31 cellular contexts compared by ENCODE assay signal in the genomic region with DNA sequence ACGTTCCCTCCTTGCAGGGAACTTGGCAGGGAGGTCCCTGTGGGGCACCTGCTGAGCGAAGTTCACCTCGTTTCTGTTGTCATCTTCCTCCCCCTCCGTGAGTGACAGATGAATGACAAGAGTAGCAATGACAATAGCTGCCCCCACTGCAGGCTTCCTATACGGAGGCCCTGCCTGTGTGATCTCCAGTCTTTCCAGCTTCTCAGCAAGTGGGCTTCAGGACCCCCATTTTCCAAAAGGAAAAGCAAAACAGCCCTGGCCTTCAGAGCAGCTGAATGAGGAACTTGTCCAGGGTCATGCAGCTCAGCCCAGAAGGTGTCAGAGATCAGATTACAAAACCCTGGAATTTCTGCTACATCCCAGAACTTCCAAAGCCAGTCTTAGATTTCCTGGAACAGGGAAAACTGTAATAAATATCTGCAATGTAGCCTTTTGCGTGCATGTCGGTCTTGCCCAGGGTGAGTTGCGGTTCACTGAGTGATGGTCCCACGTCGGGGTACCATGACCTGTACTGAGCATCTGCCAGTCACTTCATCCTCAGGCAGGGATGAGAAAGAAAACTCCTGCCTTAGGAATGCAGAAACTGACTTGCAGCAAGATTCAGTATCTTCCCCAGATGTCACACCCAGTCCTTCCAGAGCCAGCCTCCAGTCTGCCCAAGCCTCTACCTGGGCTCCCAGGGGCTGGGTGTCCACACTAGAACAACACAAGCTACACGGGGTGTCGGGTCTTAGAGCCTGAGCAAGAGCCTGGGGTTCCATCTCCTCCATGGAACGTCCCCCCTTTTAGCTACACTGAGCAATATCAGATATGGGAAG.
DNase-seq lines count a peak whose midpoint lies in the region; ATAC-seq, FAIRE-seq and TF ChIP-seq lines count a peak whose summit lies in the region.
"Had no signal": no experiment of that assay in that cellular context is flagged by ENCODE, and none has a peak within 500 bp of the region (broad histone marks: within the 10 kb centered on the region; RNA-seq: fewer than 3 reads in every experiment).

No MANE protein-coding gene starts in this region.

- BruUV-seq in HepG2 (replicated peaks; lab: Mats Ljungman, UMichigan): no TSS peak

- H3K4me1 Mint-ChIP-seq in H9: peaks cover 62 to 74% of the 10 kb centered on the region in 2 experiments
- H3K4me1 Mint-ChIP-seq: activated CD4-positive, alpha-beta T cell treated with anti-CD3 and anti-CD28 coated beads, Interleukin-2, amount 10 ng/mL, durations not matched to agents 7 days and 5 days; CD4-positive, CD25-positive, alpha-beta regulatory T cell; IgD-negative memory B cell; naive B cell had no signal

- H4K8ac ChIP-seq in H9 (replicated peaks; ENCODE audit: insufficient read length, low read depth, low read length): no peak overlapping the region

- H3K4me2 ChIP-seq in H9 (ENCODE audit: insufficient read depth, insufficient read length, low read length) (peak overlapping the region; percentile 8), HepG2 (ENCODE audit: low read depth, low read length) (peak overlapping the region; percentile 50)

- H2BK120ac ChIP-seq in H9 (ENCODE audit: low read depth, low read length, poor library complexity, severe bottlenecking): no peak overlapping the region

- H3K79me1 ChIP-seq in H9 (ENCODE audit: insufficient read depth, low read depth, low read length, poor library complexity, severe bottlenecking): no peaks in the 10 kb centered on the region

- no peak for TF ChIP-seq CTCF in H9 (conservative IDR thresholded peaks at IDR 0.05)
- TF ChIP-seq CTCF in coronary artery (IDR thresholded peaks at IDR 0.05): no peak
- no peak for TF ChIP-seq CTCF in HepG2 (CRISPR knock-in tag; IDR thresholded peaks at IDR 0.05)

- H3K56ac ChIP-seq in H9 (ENCODE audit: insufficient read length, low read depth, low read length): no peak overlapping the region

- no peak for TF ChIP-seq RAD21 in HepG2 (CRISPR knock-in tag; IDR thresholded peaks at IDR 0.05)

- H3K18ac ChIP-seq in H9 (ENCODE audit: insufficient read length, low read depth, low read length): peak overlapping the region; percentile 88

- H3T11ph ChIP-seq in H9 (ENCODE audit: low read length): no peak overlapping the region

- H3K4me3 Mint-ChIP-seq in H9: peak overlapping the region; percentile 41 to 71; a peak in 3 of 5 replicates
- H3K4me3 Mint-ChIP-seq: activated CD4-positive, alpha-beta T cell treated with anti-CD3 and anti-CD28 coated beads, Interleukin-2, amount 10 ng/mL, durations not matched to agents 7 days and 5 days; activated naive CD4-positive, alpha-beta T cell treated with anti-CD3 and anti-CD28 coated beads for 36 hours; CD4-positive, CD25-positive, alpha-beta regulatory T cell; HFFc6; IgD-negative memory B cell had no signal

- no peak overlapping the region for H2BK20ac ChIP-seq in H9 (ENCODE audit: low read depth, low read length, poor library complexity, severe bottlenecking)

- H3K23me2 ChIP-seq in H9 (ENCODE audit: insufficient read length, low read depth, low read length, poor library complexity, severe bottlenecking): peaks cover 6% of the 10 kb centered on the region

- H4K5ac ChIP-seq in H9 (ENCODE audit: insufficient read length, low read depth, low read length): no peak overlapping the region

- in situ Hi-C loops in HepG2 (cut with HindIII; ENCODE audit: extremely low pct_ligation_motif_present, low pct_unique_long_range_greater_than_20kb): no loop called here

- no peaks in the 10 kb centered on the region for H3K9me3 Mint-ChIP-seq in H9
- H3K9me3 Mint-ChIP-seq: activated CD4-positive, alpha-beta T cell treated with anti-CD3 and anti-CD28 coated beads, Interleukin-2, amount 10 ng/mL, durations not matched to agents 7 days and 5 days; activated naive CD4-positive, alpha-beta T cell treated with anti-CD3 and anti-CD28 coated beads for 36 hours; IgD-negative memory B cell had no signal

- no peak for FAIRE-seq in HepG2 (lab: Jason Lieb, UNC)
- FAIRE-seq: bronchial epithelial cell, D721Med, pancreas had no signal

- H2BK5ac ChIP-seq in H9 (ENCODE audit: insufficient read length, low read length): no peak overlapping the region

- ATAC-seq in HepG2 (peak; percentile 35; the same call in 2 of the 3 replicates), sciatic nerve (peak; percentile 67), esophagus mucosa (no peak), HG02973 (IDR thresholded peaks at IDR 0.05; ENCODE audit: unreplicated experiment) (no peak)
- ATAC-seq: heart right ventricle had no signal

- H3K79me2 ChIP-seq in H9 (ENCODE audit: insufficient read depth, low read length) (no peaks in the 10 kb centered on the region), HepG2 (ENCODE audit: insufficient read depth, low read length) (no peaks in the 10 kb centered on the region)

- no peaks in the 10 kb centered on the region for H3K36me3 Mint-ChIP-seq in H9 (ENCODE audit: insufficient read depth in 1 of 3, low read depth in 3 of 3)
- H3K36me3 Mint-ChIP-seq: CD4-positive, CD25-positive, alpha-beta regulatory T cell; naive B cell had no signal

- H4K20me1 ChIP-seq in H9 (ENCODE audit: control insufficient read depth, insufficient read depth, insufficient read length): no peaks in the 10 kb centered on the region
- peaks cover 18% of the 10 kb centered on the region; the same call in 1 of the 2 replicates for H4K20me1 ChIP-seq in HepG2 (ENCODE audit: insufficient read depth, low read length)

- intact Hi-C loops in HepG2 (cut with micrococcal nuclease; ENCODE audit: unreplicated experiment) (no loop called here), sciatic nerve (cut with DNase I) (no loop called here)

- POLR2A ChIA-PET in HepG2 (lab: Yijun Ruan, JAX): no interaction called here

- H3K9me3 ChIP-seq in H9 (ENCODE audit: control insufficient read depth, low read depth, low read length) (no peaks in the 10 kb centered on the region), HepG2 (ENCODE audit: low read length) (no peaks in the 10 kb centered on the region)
- H3K9me3 ChIP-seq: colonic mucosa, esophagus muscularis mucosa, heart right ventricle, pancreas had no signal

- DNase-seq in H9 (no peak), coronary artery (ENCODE audit: low spot score) (peak; percentile 38), HepG2 (ENCODE audit: low spot score) (no peak), sciatic nerve (ENCODE audit: low spot score) (no peak), GM19240 (ENCODE audit: insufficient read length, low spot score) (no peak)
- DNase-seq: activated CD4-positive, alpha-beta T cell treated with anti-CD3 and anti-CD28 coated beads, Interleukin-2, amount 10 ng/mL, durations not matched to agents 7 days and 5 days; activated naive CD4-positive, alpha-beta T cell treated with anti-CD3 and anti-CD28 coated beads for 36 hours; activated T-cell treated with anti-CD3 and anti-CD28 coated beads, Interleukin-2, amount 50 U/mL, for 48 hours; amygdala; CD4-positive, CD25-positive, alpha-beta regulatory T cell; foreskin melanocyte; heart right ventricle; HFFc6; left cardiac atrium; naive B cell; NCI-H524; NK-92 treated with Interleukin-12 subunit alpha and Interleukin-12 subunit beta, amount 100 ng/mL, for 24 hours; pancreas; SHP77; stimulated activated CD4-positive, alpha-beta T cell treated with anti-CD3 and anti-CD28 coated beads, Interleukin-4, amount 100 ng/mL, for 1 hour; SW 1271; T1000; trophoblast cell; WERI-Rb-1 had no signal

- H2BK15ac ChIP-seq in H9 (ENCODE audit: low read depth, low read length): no peak overlapping the region

- peak overlapping the region; percentile 26 for H2BK12ac ChIP-seq in H9 (ENCODE audit: insufficient read length, low read depth, low read length)

- H2AFZ ChIP-seq in H9 (ENCODE audit: low read length) (no peak overlapping the region), HepG2 (ENCODE audit: low read length) (no peak overlapping the region)

- H3K4me3 ChIP-seq in coronary artery: no peak overlapping the region
- H3K4me3 ChIP-seq in HepG2 (replicated peaks in 1 of 3; ENCODE audit: insufficient read depth in 1 of 3, low read depth in 2 of 3, low read length in 3 of 3): no peak overlapping the region
- H3K4me3 ChIP-seq: colonic mucosa, esophagus muscularis mucosa, heart right ventricle, pancreas had no signal

- H3K4me1 ChIP-seq in H9 (ENCODE audit: insufficient read depth, low read length) (peaks cover 6% of the 10 kb centered on the region; the same call in 1 of the 2 replicates), HepG2 (ENCODE audit: insufficient read depth, low read length) (peaks cover 21% of the 10 kb centered on the region)
- H3K4me1 ChIP-seq: colonic mucosa, heart right ventricle, pancreas had no signal

- H3K23ac ChIP-seq in H9 (ENCODE audit: insufficient read length, low read depth, low read length): no peak overlapping the region

- no peaks in the 10 kb centered on the region for H3K36me3 ChIP-seq in HepG2 (replicated peaks in 1 of 2; ENCODE audit: control insufficient read depth in 1 of 2, insufficient read depth in 2 of 2, low read length in 2 of 2)
- H3K36me3 ChIP-seq: colonic mucosa, esophagus muscularis mucosa, heart right ventricle, pancreas, WERI-Rb-1 had no signal

- H2AK5ac ChIP-seq in H9 (ENCODE audit: insufficient read length, low read length): no peak overlapping the region

- H3K9ac ChIP-seq in H9 (ENCODE audit: extremely low read depth, insufficient read length, low read length) (no peak overlapping the region), HepG2 (ENCODE audit: insufficient read depth, low read depth, low read length) (no peak overlapping the region)

- peaks cover 15% of the 10 kb centered on the region for H3K27me3 Mint-ChIP-seq in H9 (ENCODE audit: low read depth)

- H3K4ac ChIP-seq in H9 (ENCODE audit: low read depth, low read length): no peak overlapping the region; the same call in 1 of the 2 replicates

- H3K27ac ChIP-seq in H9 (ENCODE audit: insufficient read length, low read depth, low read length) (peak overlapping the region; percentile 18), coronary artery (no peak overlapping the region), HepG2 (ENCODE audit: extremely low read length, insufficient read depth, low read length) (no peak overlapping the region)
- H3K27ac ChIP-seq: colonic mucosa, esophagus muscularis mucosa, heart right ventricle, pancreas, WERI-Rb-1 had no signal

- H4K91ac ChIP-seq in H9 (ENCODE audit: insufficient read length, low read depth, low read length): peak overlapping the region; percentile 54

- CTCF ChIA-PET in HepG2 (lab: Yijun Ruan, JAX; ENCODE audit: low intra/inter-chr PET ratio, low total read pairs): no interaction called here

- WGBS in H9 (ENCODE audit: extremely low coverage, insufficient read length, low lambda C conversion rate): no CpG with 5 or more reads among the region's 13 CpGs
- WGBS in HepG2 (ENCODE audit: low lambda C conversion rate): 37% methylated on average over 11 of the region's 13 CpGs

- TF ChIP-seq EP300 in HepG2 (IDR thresholded peaks at IDR 0.05; ENCODE audit: low read depth in 2 of 2, low read length in 2 of 2) (no peak), HepG2 (CRISPR knock-in tag; IDR thresholded peaks at IDR 0.05; ENCODE audit: borderline replicate concordance) (no peak)

- H3K14ac ChIP-seq in H9 (ENCODE audit: insufficient read depth, low read length): peak overlapping the region; percentile 89; the same call in 1 of the 2 replicates

- H3K27me3 ChIP-seq in H9 (ENCODE audit: insufficient read depth, low read length) (no peaks in the 10 kb centered on the region), HepG2 (ENCODE audit: control insufficient read depth in 1 of 2, insufficient read depth in 2 of 2, low read length in 2 of 2) (peaks cover 8 to 53% of the 10 kb centered on the region in 2 experiments; a peak in 4 of 5 replicates)
- H3K27me3 ChIP-seq: colonic mucosa, pancreas had no signal

- H3K27ac Mint-ChIP-seq in H9: peak overlapping the region; percentile 96 to 99 (median 96)
- H3K27ac Mint-ChIP-seq: activated CD4-positive, alpha-beta T cell treated with anti-CD3 and anti-CD28 coated beads, Interleukin-2, amount 10 ng/mL, durations not matched to agents 7 days and 5 days; activated naive CD4-positive, alpha-beta T cell treated with anti-CD3 and anti-CD28 coated beads for 36 hours; CD4-positive, CD25-positive, alpha-beta regulatory T cell; HFFc6; IgD-negative memory B cell; naive B cell had no signal

- TF ChIP-seq POLR2A in HepG2 (IDR thresholded peaks at IDR 0.05; ENCODE audit: insufficient read depth in 1 of 2, low read depth in 2 of 2, low read length in 2 of 2): no peak

Comparison
In these comparisons a context has a peak if more than half of its experiments do, and no peak if none do; other contexts are left out.
1. ATAC-seq: peak in HepG2 (single experiment) and sciatic nerve (single experiment); none in esophagus mucosa (single experiment) and HG02973 (single experiment).